In the genomic region with DNA sequence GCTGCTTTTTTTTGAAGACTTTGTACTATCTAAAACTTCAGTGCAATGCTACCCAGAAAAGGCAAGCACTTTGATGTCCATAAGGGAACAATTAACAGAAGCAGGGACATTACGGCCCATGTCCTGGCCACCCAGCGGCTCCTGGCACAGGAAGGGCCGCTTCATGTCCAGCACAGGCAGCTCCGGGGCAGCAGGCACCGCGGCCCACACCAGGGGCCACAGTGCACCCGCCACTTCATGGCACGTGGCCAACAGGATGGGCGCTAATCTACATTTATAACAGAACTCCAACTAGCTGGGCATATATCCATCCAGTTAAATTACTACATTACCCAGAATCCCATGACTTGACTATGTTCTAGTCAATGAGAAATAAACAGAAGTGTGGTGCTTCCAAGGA, we compare ENCODE assay signal across 8 cellular contexts.
"Had no signal": no experiment of that assay in that cellular context is flagged by ENCODE, and none has a peak within 500 bp of the region (broad histone marks: within the 10 kb centered on the region; RNA-seq: fewer than 3 reads in every experiment).

No MANE protein-coding gene starts in this region.

- H3K9me3 ChIP-seq: HAP-1 had no signal

- H3K4me1 ChIP-seq: HAP-1 had no signal

- H3K36me3 ChIP-seq: HAP-1 had no signal

- DNase-seq: GM23248, GOT3, H7, H9, HCEC 1CT, HFFc6 had no signal

- H3K27ac ChIP-seq: GM23248 had no signal

- H3K4me2 ChIP-seq: GM23338 had no signal

- H3K9ac ChIP-seq: GM23248 had no signal

- H2AFZ ChIP-seq: GM23248, GM23338 had no signal

- H3K4me3 ChIP-seq: GM23248, GM23338, HAP-1 had no signal
